Comparison of ENCODE assay signal across 1 cellular context in genomic region chr15:70491183-70491621, GRCh38.
TF ChIP-seq lines count a peak whose summit lies in the region.

No MANE protein-coding gene starts in this region.

TF ChIP-seq in GM12878, 131 proteins besides CTCF, POLR2A, EP300 and RAD21 (continued from another document):
- TF ChIP-seq ZNF592 (IDR thresholded peaks at IDR 0.05): no peak
- no peak for TF ChIP-seq PRDM15 (CRISPR knock-in tag; IDR thresholded peaks at IDR 0.05)
- no peak for TF ChIP-seq BACH1 (IDR thresholded peaks at IDR 0.05; ENCODE audit: borderline replicate concordance)
- no peak for TF ChIP-seq STAT1 (conservative IDR thresholded peaks at IDR 0.05)
